In the genomic region with DNA sequence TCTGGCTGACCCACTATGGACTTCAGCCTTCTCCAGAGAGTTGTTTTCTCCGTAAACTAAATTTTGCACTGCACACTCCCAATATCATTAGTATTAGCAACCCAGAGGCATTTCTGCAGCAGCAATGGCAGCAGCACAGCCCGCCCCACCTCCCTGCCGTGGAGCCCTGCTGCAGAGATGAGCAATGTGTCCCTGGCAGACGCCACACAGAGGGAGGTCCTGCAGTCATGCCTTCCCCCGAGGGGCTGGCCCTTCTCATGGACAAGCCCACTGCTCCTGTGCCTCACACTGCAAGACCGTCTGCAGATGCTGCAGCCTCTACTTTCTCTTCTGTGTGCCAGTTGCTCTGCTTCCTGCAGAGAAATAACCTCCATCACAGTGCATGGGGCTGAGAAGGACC, we compare ENCODE assay signal across 17 cellular contexts.
DNase-seq lines count a peak whose midpoint lies in the region; ATAC-seq and TF ChIP-seq lines count a peak whose summit lies in the region.
"Had no signal": no experiment of that assay in that cellular context is flagged by ENCODE, and none has a peak within 500 bp of the region (broad histone marks: within the 10 kb centered on the region; RNA-seq: fewer than 3 reads in every experiment).

No MANE protein-coding gene starts in this region.

- no peak overlapping the region for H2BK120ac ChIP-seq in neuronal stem cell (ENCODE audit: low read depth, low read length)

- ATAC-seq in HG02678 (IDR thresholded peaks at IDR 0.05; ENCODE audit: unreplicated experiment), result no peak
- ATAC-seq in activated naive CD4-positive, alpha-beta T cell treated with anti-CD3 and anti-CD28 coated beads, Interleukin-2, amount 50 U/mL, for 72 hours, result no peak
- ATAC-seq: A549; CD8-positive, alpha-beta T cell; GM12878 had no signal

- H4K8ac ChIP-seq in neuronal stem cell (ENCODE audit: low read depth, low read length), result no peak overlapping the region

- POLR2A ChIA-PET in A673 (lab: Charles Lee; ENCODE audit: low non-redundant PET), result no interaction called here

- H3K36me3 ChIP-seq in A673 (ENCODE audit: insufficient read depth, low read length, poor library complexity, severe bottlenecking) (no peaks in the 10 kb centered on the region), BE2C (no peaks in the 10 kb centered on the region), neuronal stem cell (replicated peaks in 1 of 2; ENCODE audit: control insufficient read depth in 2 of 2, insufficient read depth in 2 of 2, low read length in 2 of 2) (no peaks in the 10 kb centered on the region)
- H3K36me3 ChIP-seq: BLaER1 treated with 17β-estradiol and CSF1 and Interleukin-3, amounts not matched to agents 10 nM and 100 nM; HAP-1 had no signal

- H2BK15ac ChIP-seq in neuronal stem cell (ENCODE audit: low read length), result no peak overlapping the region

- no peaks in the 10 kb centered on the region for H3K27me3 ChIP-seq in A673 (replicated peaks; ENCODE audit: insufficient read depth, low read depth, low read length, poor library complexity)
- no peaks in the 10 kb centered on the region for H3K27me3 ChIP-seq in BE2C
- H3K27me3 ChIP-seq in neuronal stem cell (ENCODE audit: control insufficient read depth in 3 of 3, insufficient read depth in 3 of 3, low read depth in 1 of 3, low read length in 3 of 3), result no peaks in the 10 kb centered on the region
- H3K27me3 ChIP-seq: BLaER1 treated with 17β-estradiol and CSF1 and Interleukin-3, amounts not matched to agents 10 nM and 100 nM had no signal

- DNase-seq in A673 (ENCODE audit: low spot score) (peak; percentile 20), BE2C (peak; percentile 70), RPMI8226 (peak; percentile 7), neuronal stem cell (ENCODE audit: low spot score) (no peak)
- no peak for DNase-seq in activated naive CD8-positive, alpha-beta T cell treated with anti-CD3 and anti-CD28 coated beads for 36 hours
- DNase-seq in activated naive CD4-positive, alpha-beta T cell treated with anti-CD3 and anti-CD28 coated beads for 36 hours, result no peak
- DNase-seq in activated naive CD4-positive, alpha-beta T cell treated with anti-CD3 and anti-CD28 coated beads, Interleukin-2, amount 50 U/mL, for 72 hours (ENCODE audit: low spot score in 2 of 2), result no peak
- DNase-seq: Calu3; CD8-positive, alpha-beta T cell; DMS79 treated with DMSO at 0.1 percent for 48 hours; EL; GM23248 had no signal

- no peaks in the 10 kb centered on the region for H3K36me3 Mint-ChIP-seq in activated naive CD8-positive, alpha-beta T cell treated with anti-CD3 and anti-CD28 coated beads for 36 hours
- no peaks in the 10 kb centered on the region for H3K36me3 Mint-ChIP-seq in activated naive CD4-positive, alpha-beta T cell treated with anti-CD3 and anti-CD28 coated beads for 36 hours (ENCODE audit: low read depth)
- no peaks in the 10 kb centered on the region for H3K36me3 Mint-ChIP-seq in activated naive CD4-positive, alpha-beta T cell treated with anti-CD3 and anti-CD28 coated beads, Interleukin-2, amount 50 U/mL, for 72 hours
- H3K36me3 Mint-ChIP-seq: CD8-positive, alpha-beta T cell had no signal

- no peak overlapping the region for H3K9ac ChIP-seq in neuronal stem cell (ENCODE audit: low read depth, low read length, poor library complexity)
- H3K9ac ChIP-seq: BLaER1 treated with 17β-estradiol and CSF1 and Interleukin-3, amounts not matched to agents 10 nM and 100 nM; GM23248 had no signal

- WGBS in neuronal stem cell (ENCODE audit: extremely low coverage in 2 of 2, insufficient read length in 2 of 2, insufficient replicate concordance in 1 of 2), 2 donors, result no CpG with 5 or more reads among the region's 6 CpGs

- H2AFZ ChIP-seq in neuronal stem cell (ENCODE audit: low read length), result no peak overlapping the region
- H2AFZ ChIP-seq: GM23248 had no signal

- H2BK12ac ChIP-seq in neuronal stem cell (ENCODE audit: low read length), result no peak overlapping the region

- H3K27ac ChIP-seq in A673 (ENCODE audit: low read depth, low read length, poor library complexity, severe bottlenecking) (no peak overlapping the region), neuronal stem cell (replicated peaks; ENCODE audit: low read length) (no peak overlapping the region)
- H3K27ac ChIP-seq: A549; BLaER1 treated with 17β-estradiol and CSF1 and Interleukin-3, amounts not matched to agents 10 nM and 100 nM; GM23248 had no signal

- H2AK5ac ChIP-seq in neuronal stem cell (ENCODE audit: low read depth, low read length), result no peak overlapping the region

- BruUV-seq in A673 (replicated peaks; lab: Mats Ljungman, UMichigan), result no TSS peak

- no peaks in the 10 kb centered on the region for H3K27me3 Mint-ChIP-seq in activated naive CD8-positive, alpha-beta T cell treated with anti-CD3 and anti-CD28 coated beads for 36 hours
- H3K27me3 Mint-ChIP-seq in activated naive CD4-positive, alpha-beta T cell treated with anti-CD3 and anti-CD28 coated beads for 36 hours (ENCODE audit: low read depth), result no peaks in the 10 kb centered on the region

- no peaks in the 10 kb centered on the region for H3K4me1 Mint-ChIP-seq in activated naive CD8-positive, alpha-beta T cell treated with anti-CD3 and anti-CD28 coated beads for 36 hours
- H3K4me1 Mint-ChIP-seq in activated naive CD4-positive, alpha-beta T cell treated with anti-CD3 and anti-CD28 coated beads for 36 hours (ENCODE audit: low read depth), result no peaks in the 10 kb centered on the region

- H3K79me1 ChIP-seq in neuronal stem cell (ENCODE audit: low read depth, low read length), result no peaks in the 10 kb centered on the region

- H3K9me3 ChIP-seq in A673 (ENCODE audit: low read depth, low read length, poor library complexity, severe bottlenecking), result no peaks in the 10 kb centered on the region
- H3K9me3 ChIP-seq in BE2C, result no peaks in the 10 kb centered on the region
- peaks cover 0 to 3% of the 10 kb centered on the region in 2 donors for H3K9me3 ChIP-seq in neuronal stem cell (replicated peaks in 1 of 2; ENCODE audit: control insufficient read depth in 2 of 2, insufficient read depth in 1 of 2, low read depth in 1 of 2, low read length in 2 of 2)
- H3K9me3 ChIP-seq: A549; BLaER1 treated with 17β-estradiol and CSF1 and Interleukin-3, amounts not matched to agents 10 nM and 100 nM; HAP-1 had no signal

- H3K27ac Mint-ChIP-seq in activated naive CD8-positive, alpha-beta T cell treated with anti-CD3 and anti-CD28 coated beads for 36 hours, result no peak overlapping the region
- H3K27ac Mint-ChIP-seq in activated naive CD4-positive, alpha-beta T cell treated with anti-CD3 and anti-CD28 coated beads for 36 hours, result no peak overlapping the region
- H3K27ac Mint-ChIP-seq in activated naive CD4-positive, alpha-beta T cell treated with anti-CD3 and anti-CD28 coated beads, Interleukin-2, amount 50 U/mL, for 72 hours, result no peak overlapping the region
- H3K27ac Mint-ChIP-seq: CD8-positive, alpha-beta T cell had no signal

- no peak overlapping the region for H3K4me2 ChIP-seq in neuronal stem cell (ENCODE audit: insufficient read depth, low read length, poor library complexity, severe bottlenecking)
- H3K4me2 ChIP-seq: A549; BLaER1 treated with 17β-estradiol and CSF1 and Interleukin-3, amounts not matched to agents 10 nM and 100 nM had no signal

- no peak overlapping the region for H3K4me3 Mint-ChIP-seq in activated naive CD8-positive, alpha-beta T cell treated with anti-CD3 and anti-CD28 coated beads for 36 hours
- H3K4me3 Mint-ChIP-seq in activated naive CD4-positive, alpha-beta T cell treated with anti-CD3 and anti-CD28 coated beads for 36 hours, result no peak overlapping the region
- H3K4me3 Mint-ChIP-seq: CD8-positive, alpha-beta T cell had no signal

- H3K4me1 ChIP-seq in A673 (ENCODE audit: insufficient read depth, low read length, poor library complexity, severe bottlenecking) (no peaks in the 10 kb centered on the region), BE2C (no peaks in the 10 kb centered on the region), neuronal stem cell (ENCODE audit: control insufficient read depth in 2 of 2, insufficient read depth in 1 of 2, low read depth in 1 of 2, low read length in 2 of 2) (peaks cover 0 to 2% of the 10 kb centered on the region in 2 donors)
- H3K4me1 ChIP-seq: A549, HAP-1 had no signal

- CTCF ChIA-PET in A673 (lab: Charles Lee), result no interaction called here
- CTCF ChIA-PET in activated naive CD4-positive, alpha-beta T cell treated with anti-CD3 and anti-CD28 coated beads for 36 hours (lab: Charles Lee), result no interaction called here

- H3K23ac ChIP-seq in neuronal stem cell (ENCODE audit: low read depth, low read length, poor library complexity), result no peak overlapping the region

- H3K9me3 Mint-ChIP-seq in activated naive CD8-positive, alpha-beta T cell treated with anti-CD3 and anti-CD28 coated beads for 36 hours, result no peaks in the 10 kb centered on the region
- no peaks in the 10 kb centered on the region for H3K9me3 Mint-ChIP-seq in activated naive CD4-positive, alpha-beta T cell treated with anti-CD3 and anti-CD28 coated beads for 36 hours
- H3K9me3 Mint-ChIP-seq in activated naive CD4-positive, alpha-beta T cell treated with anti-CD3 and anti-CD28 coated beads, Interleukin-2, amount 50 U/mL, for 72 hours, result no peaks in the 10 kb centered on the region
- H3K9me3 Mint-ChIP-seq: CD8-positive, alpha-beta T cell had no signal

- peak overlapping the region; percentile 65 for H3K14ac ChIP-seq in neuronal stem cell (ENCODE audit: low read length)

- H3K18ac ChIP-seq in neuronal stem cell (ENCODE audit: low read length), result peak overlapping the region; percentile 36

- H3K4me3 ChIP-seq in A673 (ENCODE audit: low read depth, low read length, poor library complexity, severe bottlenecking), result no peak overlapping the region
- no peak overlapping the region for H3K4me3 ChIP-seq in BE2C (ENCODE audit: low read depth, low read length)
- no peak overlapping the region for H3K4me3 ChIP-seq in neuronal stem cell (ENCODE audit: low read length in 2 of 2)
- H3K4me3 ChIP-seq: A549; BLaER1 treated with 17β-estradiol and CSF1 and Interleukin-3, amounts not matched to agents 10 nM and 100 nM; GM12878; GM23248; HAP-1 had no signal

- no peak overlapping the region for H3K4ac ChIP-seq in neuronal stem cell (ENCODE audit: low read length)

- intact Hi-C loops in A673 (cut with micrococcal nuclease; ENCODE audit: unreplicated experiment), result no loop called here
- intact Hi-C loops in activated naive CD4-positive, alpha-beta T cell treated with anti-CD3 and anti-CD28 coated beads for 36 hours (cut with micrococcal nuclease), result no loop called here

- TF ChIP-seq CTCF in A673 (conservative IDR thresholded peaks at IDR 0.05; ENCODE audit: low read depth, low read length), result no peak
- no peak for TF ChIP-seq CTCF in BE2C (IDR thresholded peaks at IDR 0.05; ENCODE audit: low read depth, low read length)

- H4K91ac ChIP-seq in neuronal stem cell (ENCODE audit: low read depth, low read length, poor library complexity), result no peak overlapping the region

- H2BK5ac ChIP-seq in neuronal stem cell (ENCODE audit: low read length), result no peak overlapping the region

Comparison
In these comparisons a context has a peak if more than half of its experiments do, and no peak if none do; other contexts are left out.
1. DNase-seq: peak in A673 (single experiment), BE2C (single experiment) and RPMI8226 (single experiment); none in neuronal stem cell (single experiment), activated naive CD8-positive, alpha-beta T cell treated with anti-CD3 and anti-CD28 coated beads for 36 hours (single experiment), activated naive CD4-positive, alpha-beta T cell treated with anti-CD3 and anti-CD28 coated beads for 36 hours (single experiment) and activated naive CD4-positive, alpha-beta T cell treated with anti-CD3 and anti-CD28 coated beads, Interleukin-2, amount 50 U/mL, for 72 hours (0 of 2).